19 cellular contexts compared by ENCODE assay signal in the genomic region with DNA sequence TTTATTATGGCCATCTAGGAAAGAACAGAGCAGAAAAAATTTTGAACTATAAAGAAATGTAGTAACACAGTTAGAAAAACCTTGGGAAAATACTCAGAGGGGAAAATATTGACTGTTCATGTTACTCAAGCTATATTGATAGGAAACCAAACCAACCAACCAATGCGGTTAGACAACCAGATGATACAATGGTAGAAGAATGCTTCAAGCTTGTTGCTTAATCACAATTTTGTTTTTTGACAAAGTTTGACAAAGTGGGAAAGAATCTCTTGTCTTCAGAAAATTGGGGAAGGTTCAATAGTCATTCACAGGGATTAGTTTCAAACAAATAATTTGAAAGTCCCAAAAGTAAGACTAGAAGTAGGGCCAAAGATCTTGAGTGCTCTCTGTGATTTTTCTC.
DNase-seq lines count a peak whose midpoint lies in the region; ATAC-seq, FAIRE-seq and TF ChIP-seq lines count a peak whose summit lies in the region.
"Had no signal": no experiment of that assay in that cellular context is flagged by ENCODE, and none has a peak within 500 bp of the region (broad histone marks: within the 10 kb centered on the region; RNA-seq: fewer than 3 reads in every experiment).

No MANE protein-coding gene starts in this region.

- POLR2A ChIA-PET in MCF 10A (lab: Yijun Ruan, JAX): no interaction called here

- no peaks in the 10 kb centered on the region for H3K36me3 ChIP-seq in breast epithelium
- H3K36me3 ChIP-seq in astrocyte (ENCODE audit: insufficient read depth, low read length): no peaks in the 10 kb centered on the region
- no peaks in the 10 kb centered on the region for H3K36me3 ChIP-seq in tibial artery

- H3K4me2 ChIP-seq in astrocyte (ENCODE audit: low read length): no peak overlapping the region
- H3K4me2 ChIP-seq: PC-9 had no signal

- H3K4me1 Mint-ChIP-seq in MCF 10A (ENCODE audit: insufficient read depth, unreplicated experiment) (peaks cover 13% of the 10 kb centered on the region), astrocyte (ENCODE audit: low read depth, unreplicated experiment) (peaks cover 21% of the 10 kb centered on the region)

- intact Hi-C loops in MCF 10A (cut with micrococcal nuclease) (no loop called here), breast epithelium (cut with DNase I; ENCODE audit: low total_unique reads) (no loop called here), tibial artery (cut with DNase I; ENCODE audit: low total_unique reads) (no loop called here)

- H4K20me1 ChIP-seq in astrocyte (ENCODE audit: insufficient read depth, low read length): no peaks in the 10 kb centered on the region

- H3K27ac ChIP-seq in breast epithelium (no peak overlapping the region), astrocyte (ENCODE audit: low read depth, low read length) (no peak overlapping the region), foreskin keratinocyte (no peak overlapping the region), tibial artery (peak overlapping the region; percentile 6 to 20)
- H3K27ac ChIP-seq: 22Rv1, PC-9, SK-N-MC had no signal

- FAIRE-seq in astrocyte (lab: Jason Lieb, UNC): no peak
- FAIRE-seq: GM18507 had no signal

- H3K9me3 ChIP-seq in breast epithelium (no peaks in the 10 kb centered on the region), astrocyte (ENCODE audit: insufficient read depth, low read depth, low read length) (no peaks in the 10 kb centered on the region), tibial artery (no peaks in the 10 kb centered on the region)

- H3K27ac Mint-ChIP-seq in MCF 10A (ENCODE audit: low read depth, unreplicated experiment) (no peak overlapping the region), astrocyte (ENCODE audit: unreplicated experiment) (peak overlapping the region; percentile 77)

- H3K27me3 ChIP-seq in breast epithelium (no peaks in the 10 kb centered on the region), astrocyte (ENCODE audit: insufficient read depth, low read length) (no peaks in the 10 kb centered on the region), foreskin keratinocyte (no peaks in the 10 kb centered on the region), tibial artery (no peaks in the 10 kb centered on the region)

- H3K4me3 ChIP-seq in breast epithelium (no peak overlapping the region), astrocyte (ENCODE audit: insufficient read depth, low read depth, low read length) (no peak overlapping the region), tibial artery (no peak overlapping the region)
- H3K4me3 ChIP-seq: PC-9, SK-N-MC had no signal

- no peak overlapping the region for H2AFZ ChIP-seq in astrocyte (ENCODE audit: low read depth, low read length)
- H2AFZ ChIP-seq: PC-9 had no signal

- no peak for TF ChIP-seq CTCF in MCF 10A (IDR thresholded peaks at IDR 0.05; ENCODE audit: unreplicated experiment)
- no peak for TF ChIP-seq CTCF in breast epithelium (IDR thresholded peaks at IDR 0.05)
- no peak for TF ChIP-seq CTCF in astrocyte (IDR thresholded peaks at IDR 0.05; ENCODE audit: insufficient read depth, low read depth, low read length)
- no peak for TF ChIP-seq CTCF in foreskin keratinocyte (conservative IDR thresholded peaks at IDR 0.05)
- no peak for TF ChIP-seq CTCF in tibial artery (IDR thresholded peaks at IDR 0.05)
- TF ChIP-seq CTCF in omental fat pad (IDR thresholded peaks at IDR 0.05): no peak

- H3K4me3 Mint-ChIP-seq in MCF 10A (ENCODE audit: unreplicated experiment) (no peak overlapping the region), astrocyte (ENCODE audit: unreplicated experiment) (no peak overlapping the region)

- no peaks in the 10 kb centered on the region for H3K79me2 ChIP-seq in astrocyte (ENCODE audit: insufficient read depth, low read length)

- H3K9me3 Mint-ChIP-seq in MCF 10A (ENCODE audit: unreplicated experiment) (peaks cover 7% of the 10 kb centered on the region), astrocyte (ENCODE audit: unreplicated experiment) (no peaks in the 10 kb centered on the region)

- peaks cover 6% of the 10 kb centered on the region for H3K36me3 Mint-ChIP-seq in MCF 10A (ENCODE audit: insufficient read depth, unreplicated experiment)
- H3K36me3 Mint-ChIP-seq in astrocyte (ENCODE audit: low read depth, unreplicated experiment): no peaks in the 10 kb centered on the region

- H3K27me3 Mint-ChIP-seq in MCF 10A (ENCODE audit: insufficient read depth, unreplicated experiment) (no peaks in the 10 kb centered on the region), astrocyte (ENCODE audit: low read depth, unreplicated experiment) (no peaks in the 10 kb centered on the region)

- H3K4me1 ChIP-seq in breast epithelium: no peaks in the 10 kb centered on the region
- no peaks in the 10 kb centered on the region for H3K4me1 ChIP-seq in astrocyte (ENCODE audit: insufficient read depth, low read length)
- H3K4me1 ChIP-seq in foreskin keratinocyte: peaks cover 12% of the 10 kb centered on the region
- H3K4me1 ChIP-seq in tibial artery: peaks cover 0 to 16% (median 4%) of the 10 kb centered on the region in 4 donors

- peak; percentile 23 for DNase-seq in MCF 10A (ENCODE audit: unreplicated experiment)
- no peak for DNase-seq in breast epithelium (ENCODE audit: low spot score in 2 of 2)
- peak; percentile 32 for DNase-seq in astrocyte (ENCODE audit: low read depth)
- peak in 1 of 2 donors; percentile 73 for DNase-seq in foreskin keratinocyte
- no peak for DNase-seq in tibial artery
- DNase-seq in omental fat pad (ENCODE audit: low spot score): no peak
- DNase-seq in NCI-H2107 (lab: John Stamatoyannopoulos, UW): no peak
- no peak for DNase-seq in NCI-H1048 (lab: John Stamatoyannopoulos, UW)
- DNase-seq: C1 segment of cervical spinal cord, DMS 273 treated with DMSO at 0.1 percent for 48 hours, IMR-90, MV-4-11, NCI-H1436 treated with DMSO at 0.1 percent for 48 hours, NCI-H226, NCI-H526 treated with DMSO at 0.1 percent for 48 hours, PC-9 had no signal

- no peak overlapping the region for H3K9ac ChIP-seq in astrocyte (ENCODE audit: low read length)

- CTCF ChIA-PET in MCF 10A (lab: Yijun Ruan, JAX): no interaction called here

- ATAC-seq in foreskin keratinocyte (peak; percentile 28), omental fat pad (ENCODE audit: low FRiP score) (no peak)

- no peak for TF ChIP-seq POLR2A in breast epithelium (IDR thresholded peaks at IDR 0.05)

- BruUV-seq in MCF 10A (replicated peaks; lab: Mats Ljungman, UMichigan): no TSS peak

Comparison
In these comparisons a context has a peak if more than half of its experiments do, and no peak if none do; other contexts are left out.
1. DNase-seq: peak in MCF 10A (single experiment) and astrocyte (single experiment); none in breast epithelium (0 of 2), tibial artery (0 of 2), omental fat pad (single experiment), NCI-H2107 (single experiment) and NCI-H1048 (single experiment).
2. H3K27ac ChIP-seq: peak in tibial artery (2 of 2); none in breast epithelium (0 of 2), astrocyte (single experiment) and foreskin keratinocyte (single experiment).